Comparison of ENCODE assay signal across 2 cellular contexts in the genomic region with DNA sequence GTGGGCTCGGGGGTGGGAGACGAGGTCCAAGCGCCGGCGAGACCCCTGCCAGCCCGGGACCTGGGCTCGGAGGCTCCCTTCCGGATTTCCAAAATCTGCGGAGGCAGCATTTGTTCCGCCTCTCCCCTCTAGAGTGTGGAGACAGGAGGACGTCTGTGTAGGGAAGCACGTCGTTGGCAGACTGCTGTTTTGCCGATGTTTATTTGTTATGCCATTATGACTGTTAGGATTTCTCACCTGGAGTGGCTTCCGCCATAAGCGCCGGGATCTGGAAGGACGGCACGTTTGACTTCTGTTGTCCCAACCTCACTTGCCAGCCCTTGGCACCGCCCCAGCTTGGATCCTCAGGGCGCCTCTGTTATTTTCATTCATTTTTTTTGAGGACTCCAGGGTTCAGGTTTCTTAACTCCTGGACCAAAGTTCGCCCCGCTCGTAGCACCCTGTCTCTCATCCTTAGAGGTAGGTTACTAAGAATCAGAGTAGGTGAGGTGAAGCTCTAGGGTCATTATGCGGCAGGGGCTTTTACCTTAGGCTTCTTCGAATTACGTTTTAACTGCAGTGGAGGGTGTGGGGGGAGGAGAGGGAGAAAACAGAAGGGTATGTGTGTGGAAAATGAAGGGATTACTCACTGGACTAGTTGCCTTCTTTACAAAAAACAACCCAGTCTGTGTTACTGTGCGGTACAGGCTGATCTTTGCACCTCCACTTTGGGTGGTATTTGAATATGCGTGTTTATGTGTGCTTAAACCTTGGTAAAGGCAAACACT.
A peak's percentile ranks its signal among the peaks of the same experiment; 100 is the strongest.
TF ChIP-seq lines count a peak whose summit lies in the region.

No MANE protein-coding gene starts in this region.

TF ChIP-seq in HCT116, 20 proteins besides CTCF, POLR2A, EP300 and RAD21 (continued from another document):
- peak; percentile 40; the same call in 1 of the 2 replicates for TF ChIP-seq EGR1 (IDR thresholded peaks at IDR 0.05; ENCODE audit: low read depth)
- TF ChIP-seq SIN3A (IDR thresholded peaks at IDR 0.05; ENCODE audit: low read depth), result peak; percentile 52
- TF ChIP-seq CBX3 (IDR thresholded peaks at IDR 0.05; ENCODE audit: low read depth), result 0 out of 2 replicates have a peak, but pooled peaks have one; percentile 14
TF ChIP-seq in HCT116: peak in this region for 3.

TF ChIP-seq in GM12878, 131 proteins besides CTCF, POLR2A, EP300 and RAD21 (continued from another document):
- no peak for TF ChIP-seq POLR2AphosphoS2 (IDR thresholded peaks at IDR 0.05; ENCODE audit: low read depth, low read length)
- TF ChIP-seq EED (IDR thresholded peaks at IDR 0.05; ENCODE audit: low read depth), result 0 out of 2 replicates have a peak, but pooled peaks have one; percentile 15
